16 cellular contexts compared by ENCODE assay signal in genomic region chr13:34867590-34867989, GRCh38.
DNase-seq lines count a peak whose midpoint lies in the region; ATAC-seq and TF ChIP-seq lines count a peak whose summit lies in the region.
"Had no signal": no experiment of that assay in that cellular context is flagged by ENCODE, and none has a peak within 500 bp of the region (broad histone marks: within the 10 kb centered on the region; RNA-seq: fewer than 3 reads in every experiment).

No MANE protein-coding gene starts in this region.

- no peak for TF ChIP-seq CTCF in WERI-Rb-1 (IDR thresholded peaks at IDR 0.05; ENCODE audit: low read depth, low read length)

- no peaks in the 10 kb centered on the region for H3K4me1 ChIP-seq in right cardiac atrium (ENCODE audit: control insufficient read depth, insufficient read depth, low read length)

- 93% methylated on average over 4 of the region's 4 CpGs for WGBS in right cardiac atrium

- intact Hi-C loops in right cardiac atrium (cut with DNase I): no loop called here

- no peaks in the 10 kb centered on the region for H3K36me3 ChIP-seq in WERI-Rb-1

- DNase-seq in DMS53 (lab: John Stamatoyannopoulos, UW) (peak; percentile 23), DMS53 treated with DMSO at 0.1 percent for 48 hours (lab: John Stamatoyannopoulos, UW; ENCODE audit: unreplicated experiment) (no peak), NCI-H82 treated with DMSO at 0.1 percent for 48 hours (lab: John Stamatoyannopoulos, UW; ENCODE audit: unreplicated experiment) (peak; percentile 27), fibroblast of gingiva (ENCODE audit: low read depth) (peak; percentile 16), skeletal muscle cell (ENCODE audit: low read depth) (peak; percentile 13), right cardiac atrium (no peak), WERI-Rb-1 (no peak)
- DNase-seq: 8988T; activated T-cell treated with anti-CD3 and anti-CD28 coated beads, Interleukin-2, amount 50 U/mL, for 48 hours; aorta; DND-41; NCI-H526; SHP77 had no signal

- H3K4me3 ChIP-seq in skeletal muscle cell (ENCODE audit: low read depth, low read length) (no peak overlapping the region), right cardiac atrium (ENCODE audit: low read length) (no peak overlapping the region), WERI-Rb-1 (ENCODE audit: low read depth, low read length) (no peak overlapping the region)

- H3K27me3 ChIP-seq in right cardiac atrium (ENCODE audit: control insufficient read depth, insufficient read depth) (no peaks in the 10 kb centered on the region), WERI-Rb-1 (ENCODE audit: insufficient read depth, low read depth, severe bottlenecking) (no peaks in the 10 kb centered on the region)

- H3K9me3 ChIP-seq in right cardiac atrium (ENCODE audit: control insufficient read depth, low read length) (no peaks in the 10 kb centered on the region), WERI-Rb-1 (ENCODE audit: severe bottlenecking) (peaks cover 4% of the 10 kb centered on the region)

- H3K27ac ChIP-seq in right cardiac atrium (ENCODE audit: low read length): no peak overlapping the region
- no peak overlapping the region for H3K27ac ChIP-seq in WERI-Rb-1
- H3K27ac ChIP-seq: epithelial cell of prostate had no signal

- ATAC-seq in right cardiac atrium (no peak), HG02759 (IDR thresholded peaks at IDR 0.05; ENCODE audit: unreplicated experiment) (no peak)
- ATAC-seq: WTC11 had no signal

Comparison
In these comparisons a context has a peak if more than half of its experiments do, and no peak if none do; other contexts are left out.
1. DNase-seq: peak in DMS53 (single experiment), NCI-H82 treated with DMSO at 0.1 percent for 48 hours (single experiment), fibroblast of gingiva (single experiment) and skeletal muscle cell (single experiment); none in DMS53 treated with DMSO at 0.1 percent for 48 hours (single experiment), right cardiac atrium (0 of 3) and WERI-Rb-1 (single experiment).